In genomic region chr6:34196833-34197195, GRCh38 we compare ENCODE assay signal across 9 cellular contexts. TPM values are rescaled to one million over a fixed set of nuclear protein-coding genes. Genes with fewer than 3 reads are reported as not detected.
DNase-seq lines count a peak whose midpoint lies in the region; ATAC-seq and TF ChIP-seq lines count a peak whose summit lies in the region.
"Had no signal": no experiment of that assay in that cellular context is flagged by ENCODE, and none has a peak within 500 bp of the region (broad histone marks: within the 10 kb centered on the region; RNA-seq: fewer than 3 reads in every experiment).

No MANE protein-coding gene starts in this region.

- TF ChIP-seq CTCF in GM12864 (IDR thresholded peaks at IDR 0.05; ENCODE audit: low read depth, low read length, missing control alignments) (no peak), SK-N-SH (IDR thresholded peaks at IDR 0.05) (no peak), fibroblast of villous mesenchyme (IDR thresholded peaks at IDR 0.05; ENCODE audit: insufficient read depth, low read depth, low read length) (no peak)

- H3K4me2 ChIP-seq in SK-N-SH, result peak overlapping the region; percentile 83

- POLR2A ChIA-PET in SK-N-SH (lab: Yijun Ruan, JAX), result interaction anchor here (1.6 kb wide), 1 partner anchor 52 kb away, joined by 6 read pairs; the partner anchor contains the start of gene SMIM29

- H3K4me1 ChIP-seq in SK-N-SH (ENCODE audit: control insufficient read depth in 1 of 2, insufficient read depth in 2 of 2, low read depth in 1 of 2, low read length in 1 of 2) (peaks cover 0 to 8% of the 10 kb centered on the region in 2 experiments; a peak in 1 of 4 replicates), skeletal muscle tissue (ENCODE audit: control insufficient read depth in 3 of 3, insufficient read depth in 3 of 3, low read length in 3 of 3) (peaks cover 9 to 11% (median 9%) of the 10 kb centered on the region in 3 donors)
- H3K4me1 ChIP-seq: foreskin keratinocyte had no signal

- CTCF ChIA-PET in SK-N-SH (lab: Yijun Ruan, JAX), result interaction anchor here (0.7 to 4.3 kb wide), 33 partner anchors 10 to 920 kb away, joined by 3 to 62 read pairs (median 5); partner anchors contain the start of genes HMGA1, RPS10 and SMIM29

- H3F3A ChIP-seq in SK-N-SH (replicated peaks; ENCODE audit: insufficient read depth), result peaks cover 5% of the 10 kb centered on the region

- no peak overlapping the region for H3K27ac ChIP-seq in SK-N-SH (ENCODE audit: low read depth in 2 of 2, low read length in 1 of 2)
- no peak overlapping the region for H3K27ac ChIP-seq in skeletal muscle tissue (ENCODE audit: low read depth, low read length)
- H3K27ac ChIP-seq: foreskin keratinocyte had no signal

- TF ChIP-seq RAD21 in SK-N-SH (IDR thresholded peaks at IDR 0.05; ENCODE audit: low read length), result no peak

- WGBS in SK-N-SH (ENCODE audit: low lambda C conversion rate), result 100% methylated on average over 2 of the region's 10 CpGs

- H3K36me3 ChIP-seq in SK-N-SH (replicated peaks in 1 of 2; ENCODE audit: control insufficient read depth in 1 of 2, insufficient read depth in 2 of 2, low read length in 1 of 2) (no peaks in the 10 kb centered on the region), skeletal muscle tissue (ENCODE audit: control insufficient read depth in 3 of 3, insufficient read depth in 3 of 3, low read length in 3 of 3) (no peaks in the 10 kb centered on the region)

- H3K4me3 ChIP-seq in GM12864 (ENCODE audit: low read depth, low read length) (peak overlapping the region; percentile 72), SK-N-SH (ENCODE audit: low read depth in 2 of 2, low read length in 1 of 2) (peak overlapping the region; percentile 40 to 50; a peak in 2 of 4 replicates), fibroblast of villous mesenchyme (ENCODE audit: low read depth, low read length) (peak overlapping the region; percentile 58), skeletal muscle tissue (ENCODE audit: low read length in 3 of 3) (peak overlapping the region; percentile 62 to 85 (median 81))

- TF ChIP-seq POLR2A in GM18505 (IDR thresholded peaks at IDR 0.05; ENCODE audit: borderline replicate concordance, extremely low read depth, insufficient read depth, insufficient read length), result no peak

- no peak overlapping the region for H3K9ac ChIP-seq in SK-N-SH
- H3K9ac ChIP-seq in skeletal muscle tissue (ENCODE audit: low read depth in 1 of 3, low read length in 3 of 3), result peak overlapping the region; percentile 61 to 84 (median 67)

- no peak for TF ChIP-seq EP300 in SK-N-SH (IDR thresholded peaks at IDR 0.05; ENCODE audit: borderline replicate concordance in 1 of 2, low read depth in 1 of 2, low read length in 1 of 2)

- H2AFZ ChIP-seq in SK-N-SH (ENCODE audit: low read depth), result peak overlapping the region; percentile 95; the same call in 1 of the 2 replicates

- no peaks in the 10 kb centered on the region for H3K9me2 ChIP-seq in SK-N-SH

- H4K20me1 ChIP-seq in SK-N-SH (ENCODE audit: insufficient read depth), result no peaks in the 10 kb centered on the region

- no peaks in the 10 kb centered on the region for H3K27me3 ChIP-seq in SK-N-SH (ENCODE audit: insufficient read depth)
- H3K27me3 ChIP-seq in skeletal muscle tissue (ENCODE audit: control insufficient read depth in 3 of 3, insufficient read depth in 3 of 3, low read length in 3 of 3), result peaks cover 0 to 3% (median 3%) of the 10 kb centered on the region in 3 donors

- no peaks in the 10 kb centered on the region for H3K9me3 ChIP-seq in SK-N-SH
- no peaks in the 10 kb centered on the region for H3K9me3 ChIP-seq in skeletal muscle tissue (ENCODE audit: control insufficient read depth in 3 of 3, low read length in 3 of 3)

- no peaks in the 10 kb centered on the region for H3K79me2 ChIP-seq in SK-N-SH (ENCODE audit: insufficient read depth)

- DNase-seq in GM12864 (ENCODE audit: low read depth), result no peak
- DNase-seq in SK-N-SH, result no peak
- no peak for DNase-seq in fibroblast of villous mesenchyme (ENCODE audit: low read depth)
- DNase-seq in NCI-H1092 treated with DMSO at 0.1 percent for 48 hours (lab: John Stamatoyannopoulos, UW), result no peak
- DNase-seq in NK-92 (lab: John Stamatoyannopoulos, UW; ENCODE audit: unreplicated experiment), result no peak

- ATAC-seq in GM18907 (IDR thresholded peaks at IDR 0.05; ENCODE audit: unreplicated experiment) (no peak), GM18505 (IDR thresholded peaks at IDR 0.05; ENCODE audit: unreplicated experiment) (no peak)

TF ChIP-seq in SK-N-SH, 30 proteins besides CTCF, POLR2A, EP300 and RAD21 (continues in another document):
- TF ChIP-seq, protein P1, sequence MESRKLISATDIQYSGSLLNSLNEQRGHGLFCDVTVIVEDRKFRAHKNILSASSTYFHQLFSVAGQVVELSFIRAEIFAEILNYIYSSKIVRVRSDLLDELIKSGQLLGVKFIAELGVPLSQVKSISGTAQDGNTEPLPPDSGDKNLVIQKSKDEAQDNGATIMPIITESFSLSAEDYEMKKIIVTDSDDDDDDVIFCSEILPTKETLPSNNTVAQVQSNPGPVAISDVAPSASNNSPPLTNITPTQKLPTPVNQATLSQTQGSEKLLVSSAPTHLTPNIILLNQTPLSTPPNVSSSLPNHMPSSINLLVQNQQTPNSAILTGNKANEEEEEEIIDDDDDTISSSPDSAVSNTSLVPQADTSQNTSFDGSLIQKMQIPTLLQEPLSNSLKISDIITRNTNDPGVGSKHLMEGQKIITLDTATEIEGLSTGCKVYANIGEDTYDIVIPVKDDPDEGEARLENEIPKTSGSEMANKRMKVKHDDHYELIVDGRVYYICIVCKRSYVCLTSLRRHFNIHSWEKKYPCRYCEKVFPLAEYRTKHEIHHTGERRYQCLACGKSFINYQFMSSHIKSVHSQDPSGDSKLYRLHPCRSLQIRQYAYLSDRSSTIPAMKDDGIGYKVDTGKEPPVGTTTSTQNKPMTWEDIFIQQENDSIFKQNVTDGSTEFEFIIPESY (IDR thresholded peaks at IDR 0.05; ENCODE audit: borderline replicate concordance, low read depth), result no peak
- no peak for TF ChIP-seq JUND (IDR thresholded peaks at IDR 0.05)
- TF ChIP-seq, protein P2, sequence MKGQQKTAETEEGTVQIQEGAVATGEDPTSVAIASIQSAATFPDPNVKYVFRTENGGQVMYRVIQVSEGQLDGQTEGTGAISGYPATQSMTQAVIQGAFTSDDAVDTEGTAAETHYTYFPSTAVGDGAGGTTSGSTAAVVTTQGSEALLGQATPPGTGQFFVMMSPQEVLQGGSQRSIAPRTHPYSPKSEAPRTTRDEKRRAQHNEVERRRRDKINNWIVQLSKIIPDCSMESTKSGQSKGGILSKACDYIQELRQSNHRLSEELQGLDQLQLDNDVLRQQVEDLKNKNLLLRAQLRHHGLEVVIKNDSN (IDR thresholded peaks at IDR 0.05; ENCODE audit: borderline replicate concordance, low read depth), result no peak
- TF ChIP-seq RCOR1 (IDR thresholded peaks at IDR 0.05; ENCODE audit: low read length), result no peak
- TF ChIP-seq CHD2 (IDR thresholded peaks at IDR 0.05; ENCODE audit: low read length, partially characterized antibody), result no peak
- no peak for TF ChIP-seq YY1 (IDR thresholded peaks at IDR 0.05; ENCODE audit: low read depth)
- TF ChIP-seq GATA2 (CRISPR knock-in tag; IDR thresholded peaks at IDR 0.05), result no peak
- no peak for TF ChIP-seq FOXM1 (IDR thresholded peaks at IDR 0.05; ENCODE audit: low read depth)
- TF ChIP-seq GABPA (IDR thresholded peaks at IDR 0.05; ENCODE audit: low read depth), result no peak
- TF ChIP-seq, protein P3, sequence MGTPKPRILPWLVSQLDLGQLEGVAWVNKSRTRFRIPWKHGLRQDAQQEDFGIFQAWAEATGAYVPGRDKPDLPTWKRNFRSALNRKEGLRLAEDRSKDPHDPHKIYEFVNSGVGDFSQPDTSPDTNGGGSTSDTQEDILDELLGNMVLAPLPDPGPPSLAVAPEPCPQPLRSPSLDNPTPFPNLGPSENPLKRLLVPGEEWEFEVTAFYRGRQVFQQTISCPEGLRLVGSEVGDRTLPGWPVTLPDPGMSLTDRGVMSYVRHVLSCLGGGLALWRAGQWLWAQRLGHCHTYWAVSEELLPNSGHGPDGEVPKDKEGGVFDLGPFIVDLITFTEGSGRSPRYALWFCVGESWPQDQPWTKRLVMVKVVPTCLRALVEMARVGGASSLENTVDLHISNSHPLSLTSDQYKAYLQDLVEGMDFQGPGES (IDR thresholded peaks at IDR 0.05; ENCODE audit: low read depth, low read length), result no peak
- TF ChIP-seq FOSL2 (IDR thresholded peaks at IDR 0.05; ENCODE audit: borderline replicate concordance, low read depth), result no peak
- TF ChIP-seq PBX3 (IDR thresholded peaks at IDR 0.05), result no peak
- TF ChIP-seq RXRA (IDR thresholded peaks at IDR 0.05; ENCODE audit: borderline replicate concordance, low read depth), result no peak
- TF ChIP-seq EZH2phosphoT487 (IDR thresholded peaks at IDR 0.05; ENCODE audit: borderline replicate concordance, low read depth), result no peak

RNA-seq across cellular contexts. Expression of gene HMGA1, which starts 39.9 kb away (rescaled TPM):
- polyA plus RNA-seq in SK-N-SH (2012; rRNA removed), result 185 and 433 TPM in 2 replicates
- 168 and 262 TPM in 2 replicates for polyA plus RNA-seq in SK-N-SH (2012; cell fraction: cytosol; rRNA removed)
- polyA plus RNA-seq in SK-N-SH (2012; cell fraction: nucleus; rRNA removed), result 132 and 146 TPM in 2 replicates
- 65.2 and 111 TPM in 2 replicates for total RNA-seq in fibroblast of villous mesenchyme
- 20.4 TPM for total RNA-seq in skeletal muscle tissue

RNA-seq across cellular contexts. Expression of gene GRM4, which starts 50.9 kb away (rescaled TPM):
- not detected in 2 replicates for polyA plus RNA-seq in SK-N-SH (2012; rRNA removed)
- not detected in 2 replicates for polyA plus RNA-seq in SK-N-SH (2012; cell fraction: cytosol; rRNA removed)
- 0.04 and 0.05 TPM in 2 replicates for polyA plus RNA-seq in SK-N-SH (2012; cell fraction: nucleus; rRNA removed)
- total RNA-seq in fibroblast of villous mesenchyme (under 0.01 TPM in 2 replicates), skeletal muscle tissue (1.6 TPM)

RNA-seq across cellular contexts. Expression of gene SMIM29, which starts 52.0 kb away (rescaled TPM):
- polyA plus RNA-seq in SK-N-SH (2012; rRNA removed), result 50.2 and 52.2 TPM in 2 replicates
- 20.6 and 31.3 TPM in 2 replicates for polyA plus RNA-seq in SK-N-SH (2012; cell fraction: cytosol; rRNA removed)
- polyA plus RNA-seq in SK-N-SH (2012; cell fraction: nucleus; rRNA removed), result 41.8 and 68.7 TPM in 2 replicates
- total RNA-seq in fibroblast of villous mesenchyme (22.5 and 30.9 TPM in 2 replicates), skeletal muscle tissue (5.2 TPM)
